ENCODE assay signal across 1 cellular context in genomic region chr17:48908047-48908843, GRCh38.
A peak's percentile ranks its signal among the peaks of the same experiment; 100 is the strongest.
TF ChIP-seq lines count a peak whose summit lies in the region.

UBE2Z (plus strand) TSS chr17:48908407; CDS start chr17:48908504, 97 bp downstream.

TF ChIP-seq in HepG2, 621 proteins besides CTCF, POLR2A, EP300 and RAD21 (continued from another document and continues in another):
- TF ChIP-seq ZHX1 (CRISPR knock-in tag; IDR thresholded peaks at IDR 0.05; ENCODE audit: low read depth), result peak; percentile 80; the same call in 1 of the 2 replicates
- TF ChIP-seq RFX3 (CRISPR knock-in tag; IDR thresholded peaks at IDR 0.05), result 0 out of 2 replicates have a peak, but pooled peaks have one; percentile 28
- TF ChIP-seq ZNF781 (CRISPR knock-in tag; IDR thresholded peaks at IDR 0.05; ENCODE audit: borderline replicate concordance, not compliant biosample characterization), result peak; percentile 8
- no peak for TF ChIP-seq EZH2 (conservative IDR thresholded peaks at IDR 0.05; ENCODE audit: low read depth, low read length)
- TF ChIP-seq ZNF281 (CRISPR knock-in tag; IDR thresholded peaks at IDR 0.05; ENCODE audit: borderline replicate concordance), result peak; percentile 85
- TF ChIP-seq CERS6 (CRISPR knock-in tag; IDR thresholded peaks at IDR 0.05), result no peak
- TF ChIP-seq ZNF296 (CRISPR knock-in tag; conservative IDR thresholded peaks at IDR 0.05), result 0 out of 2 replicates have a peak, but pooled peaks have one; percentile 64
- TF ChIP-seq ZNF629 (CRISPR knock-in tag; conservative IDR thresholded peaks at IDR 0.05), result peak; percentile 50
- 0 out of 2 replicates have a peak, but pooled peaks have one; percentile 38 for TF ChIP-seq ZNF256 (CRISPR knock-in tag; conservative IDR thresholded peaks at IDR 0.05)
- TF ChIP-seq ZNF136 (CRISPR knock-in tag; IDR thresholded peaks at IDR 0.05; ENCODE audit: low read depth), result peak; percentile 93; the same call in 1 of the 2 replicates
- TF ChIP-seq ISL2 (CRISPR knock-in tag; IDR thresholded peaks at IDR 0.05), result peak; percentile 72
- peak; percentile 93; the same call in 1 of the 2 replicates for TF ChIP-seq ZSCAN20 (CRISPR knock-in tag; IDR thresholded peaks at IDR 0.05; ENCODE audit: borderline replicate concordance)
- peak; percentile 66; the same call in 1 of the 2 replicates for TF ChIP-seq TGIF2 (CRISPR knock-in tag; IDR thresholded peaks at IDR 0.05)
- no peak for TF ChIP-seq ZNF496 (CRISPR knock-in tag; IDR thresholded peaks at IDR 0.05; ENCODE audit: insufficient replicate concordance)
- TF ChIP-seq ZNF652 (CRISPR knock-in tag; IDR thresholded peaks at IDR 0.05; ENCODE audit: borderline replicate concordance, low read depth), result peak; percentile 54; the same call in 1 of the 2 replicates
- TF ChIP-seq ZNF580 (CRISPR knock-in tag; IDR thresholded peaks at IDR 0.05; ENCODE audit: borderline replicate concordance, low read depth), result peak; percentile 91
- no peak for TF ChIP-seq AGO1 (IDR thresholded peaks at IDR 0.05; ENCODE audit: low read depth, low read length, poor library complexity, severe bottlenecking)
- TF ChIP-seq ZNF749 (CRISPR knock-in tag; IDR thresholded peaks at IDR 0.05; ENCODE audit: borderline replicate concordance), result no peak; the same call in 1 of the 2 replicates
- peak; percentile 89 for TF ChIP-seq ZMAT3 (CRISPR knock-in tag; conservative IDR thresholded peaks at IDR 0.05)
- TF ChIP-seq THRA (CRISPR knock-in tag; IDR thresholded peaks at IDR 0.05; ENCODE audit: borderline replicate concordance), result peak; percentile 71
- peak; percentile 36; the same call in 1 of the 2 replicates for TF ChIP-seq DPF2 (CRISPR knock-in tag; IDR thresholded peaks at IDR 0.05; ENCODE audit: borderline replicate concordance, low read depth)
- TF ChIP-seq KLF6 (CRISPR knock-in tag; IDR thresholded peaks at IDR 0.05), result peak; percentile 90
- TF ChIP-seq, protein P1, sequence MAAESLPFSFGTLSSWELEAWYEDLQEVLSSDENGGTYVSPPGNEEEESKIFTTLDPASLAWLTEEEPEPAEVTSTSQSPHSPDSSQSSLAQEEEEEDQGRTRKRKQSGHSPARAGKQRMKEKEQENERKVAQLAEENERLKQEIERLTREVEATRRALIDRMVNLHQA (CRISPR knock-in tag; IDR thresholded peaks at IDR 0.05), result no peak
- TF ChIP-seq ZNF441 (CRISPR knock-in tag; IDR thresholded peaks at IDR 0.05; ENCODE audit: borderline replicate concordance), result 0 out of 2 replicates have a peak, but pooled peaks have one; percentile 47
- peak; percentile 87; the same call in 1 of the 2 replicates for TF ChIP-seq AKAP8 (CRISPR knock-in tag; IDR thresholded peaks at IDR 0.05)
- no peak for TF ChIP-seq ZNF33A (CRISPR knock-in tag; IDR thresholded peaks at IDR 0.05; ENCODE audit: borderline replicate concordance)
- TF ChIP-seq, protein P2, sequence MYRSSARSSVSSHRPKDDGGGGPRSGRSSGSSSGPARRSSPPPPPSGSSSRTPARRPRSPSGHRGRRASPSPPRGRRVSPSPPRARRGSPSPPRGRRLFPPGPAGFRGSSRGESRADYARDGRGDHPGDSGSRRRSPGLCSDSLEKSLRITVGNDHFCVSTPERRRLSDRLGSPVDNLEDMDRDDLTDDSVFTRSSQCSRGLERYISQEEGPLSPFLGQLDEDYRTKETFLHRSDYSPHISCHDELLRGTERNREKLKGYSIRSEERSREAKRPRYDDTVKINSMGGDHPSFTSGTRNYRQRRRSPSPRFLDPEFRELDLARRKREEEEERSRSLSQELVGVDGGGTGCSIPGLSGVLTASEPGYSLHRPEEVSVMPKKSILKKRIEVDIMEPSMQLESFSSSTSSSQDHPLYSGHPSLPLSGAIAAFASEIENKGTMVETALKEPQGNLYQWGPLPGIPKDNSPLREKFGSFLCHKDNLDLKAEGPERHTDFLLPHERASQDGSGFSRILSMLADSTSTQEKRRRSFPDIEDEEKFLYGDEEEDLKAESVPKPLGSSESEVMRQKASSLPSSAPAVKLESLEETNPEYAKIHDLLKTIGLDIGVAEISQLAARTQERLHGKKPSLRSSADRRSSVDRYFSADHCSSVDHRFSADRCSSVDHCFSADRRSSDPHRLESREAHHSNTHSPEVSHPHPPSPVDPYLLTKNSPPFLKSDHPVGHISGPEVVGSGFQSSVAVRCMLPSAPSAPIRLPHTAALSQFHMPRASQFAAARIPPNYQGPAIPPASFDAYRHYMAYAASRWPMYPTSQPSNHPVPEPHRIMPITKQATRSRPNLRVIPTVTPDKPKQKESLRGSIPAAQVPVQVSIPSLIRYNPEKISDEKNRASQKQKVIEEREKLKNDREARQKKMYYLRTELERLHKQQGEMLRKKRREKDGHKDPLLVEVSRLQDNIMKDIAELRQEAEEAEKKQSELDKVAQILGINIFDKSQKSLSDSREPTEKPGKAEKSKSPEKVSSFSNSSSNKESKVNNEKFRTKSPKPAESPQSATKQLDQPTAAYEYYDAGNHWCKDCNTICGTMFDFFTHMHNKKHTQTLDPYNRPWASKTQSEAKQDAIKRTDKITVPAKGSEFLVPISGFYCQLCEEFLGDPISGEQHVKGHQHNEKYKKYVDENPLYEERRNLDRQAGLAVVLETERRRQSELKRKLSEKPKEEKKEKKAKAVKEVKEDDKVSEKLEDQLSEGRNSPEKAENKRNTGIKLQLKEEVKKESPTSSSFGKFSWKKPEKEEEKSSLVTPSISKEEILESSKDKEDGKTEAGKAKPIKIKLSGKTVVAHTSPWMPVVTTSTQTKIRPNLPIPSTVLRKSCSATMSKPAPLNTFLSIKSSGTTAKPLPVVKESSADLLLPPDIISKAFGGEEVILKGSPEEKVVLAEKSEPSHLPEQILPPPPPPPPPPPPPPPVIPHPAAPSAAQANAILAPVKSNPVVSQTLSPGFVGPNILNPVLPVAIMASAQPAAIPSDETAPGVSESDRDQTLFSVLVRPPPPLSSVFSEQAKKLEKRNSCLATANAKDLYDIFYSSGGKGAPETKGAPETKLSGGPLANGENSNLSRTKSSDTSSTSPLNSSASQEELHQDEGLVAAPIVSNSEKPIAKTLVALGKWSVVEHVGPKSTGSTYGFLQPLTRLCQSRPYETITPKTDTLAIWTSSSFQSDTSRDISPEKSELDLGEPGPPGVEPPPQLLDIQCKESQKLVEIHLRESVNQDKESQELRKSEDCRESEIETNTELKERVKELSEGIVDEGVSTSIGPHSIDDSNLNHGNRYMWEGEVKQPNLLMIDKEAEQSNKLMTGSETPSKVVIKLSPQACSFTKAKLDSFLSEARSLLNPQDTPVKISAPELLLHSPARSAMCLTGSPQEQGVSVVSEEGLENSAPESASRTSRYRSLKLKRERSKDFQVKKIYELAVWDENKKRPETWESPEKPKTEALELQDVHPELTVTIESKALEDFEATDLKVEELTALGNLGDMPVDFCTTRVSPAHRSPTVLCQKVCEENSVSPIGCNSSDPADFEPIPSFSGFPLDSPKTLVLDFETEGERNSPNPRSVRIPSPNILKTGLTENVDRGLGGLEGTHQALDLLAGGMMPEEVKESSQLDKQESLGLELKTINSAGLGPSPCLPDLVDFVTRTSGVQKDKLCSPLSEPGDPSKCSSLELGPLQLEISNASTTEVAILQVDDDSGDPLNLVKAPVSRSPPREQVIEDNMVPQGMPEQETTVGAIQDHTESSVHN (CRISPR knock-in tag; IDR thresholded peaks at IDR 0.05), result peak; percentile 97
- no peak; the same call in 1 of the 2 replicates for TF ChIP-seq ZNF121 (CRISPR knock-in tag; IDR thresholded peaks at IDR 0.05)
- TF ChIP-seq, protein P3, sequence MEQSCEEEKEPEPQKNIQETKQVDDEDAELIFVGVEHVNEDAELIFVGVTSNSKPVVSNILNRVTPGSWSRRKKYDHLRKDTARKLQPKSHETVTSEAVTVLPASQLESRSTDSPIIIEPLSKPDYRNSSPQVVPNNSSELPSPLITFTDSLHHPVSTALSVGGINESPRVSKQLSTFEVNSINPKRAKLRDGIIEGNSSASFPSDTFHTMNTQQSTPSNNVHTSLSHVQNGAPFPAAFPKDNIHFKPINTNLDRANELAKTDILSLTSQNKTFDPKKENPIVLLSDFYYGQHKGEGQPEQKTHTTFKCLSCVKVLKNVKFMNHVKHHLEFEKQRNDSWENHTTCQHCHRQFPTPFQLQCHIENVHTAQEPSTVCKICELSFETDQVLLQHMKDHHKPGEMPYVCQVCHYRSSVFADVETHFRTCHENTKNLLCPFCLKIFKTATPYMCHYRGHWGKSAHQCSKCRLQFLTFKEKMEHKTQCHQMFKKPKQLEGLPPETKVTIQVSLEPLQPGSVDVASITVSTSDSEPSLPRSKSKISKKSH (CRISPR knock-in tag; IDR thresholded peaks at IDR 0.05; ENCODE audit: borderline replicate concordance), result peak; percentile 83; the same call in 1 of the 2 replicates
- TF ChIP-seq ZNF468 (CRISPR knock-in tag; IDR thresholded peaks at IDR 0.05), result no peak
- TF ChIP-seq, protein P4, sequence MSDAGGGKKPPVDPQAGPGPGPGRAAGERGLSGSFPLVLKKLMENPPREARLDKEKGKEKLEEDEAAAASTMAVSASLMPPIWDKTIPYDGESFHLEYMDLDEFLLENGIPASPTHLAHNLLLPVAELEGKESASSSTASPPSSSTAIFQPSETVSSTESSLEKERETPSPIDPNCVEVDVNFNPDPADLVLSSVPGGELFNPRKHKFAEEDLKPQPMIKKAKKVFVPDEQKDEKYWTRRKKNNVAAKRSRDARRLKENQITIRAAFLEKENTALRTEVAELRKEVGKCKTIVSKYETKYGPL (CRISPR knock-in tag; IDR thresholded peaks at IDR 0.05), result 0 out of 2 replicates have a peak, but pooled peaks have one; percentile 39
- TF ChIP-seq SP5 (CRISPR knock-in tag; IDR thresholded peaks at IDR 0.05; ENCODE audit: borderline replicate concordance, low read depth), result peak; percentile 94
- 0 out of 2 replicates have a peak, but pooled peaks have one; percentile 1 for TF ChIP-seq HNF4G (IDR thresholded peaks at IDR 0.05; ENCODE audit: borderline replicate concordance, low read depth, low read length)
- peak; percentile 20; the same call in 1 of the 2 replicates for TF ChIP-seq HNF4G (CRISPR knock-in tag; IDR thresholded peaks at IDR 0.05; ENCODE audit: borderline replicate concordance, low read depth)
- TF ChIP-seq ZNF432 (CRISPR knock-in tag; IDR thresholded peaks at IDR 0.05; ENCODE audit: borderline replicate concordance), result no peak
- no peak for TF ChIP-seq REXO4 (CRISPR knock-in tag; IDR thresholded peaks at IDR 0.05; ENCODE audit: borderline replicate concordance)
- no peak for TF ChIP-seq ZNF703 (CRISPR knock-in tag; IDR thresholded peaks at IDR 0.05; ENCODE audit: borderline replicate concordance)
- peak; percentile 88 for TF ChIP-seq TBX2 (CRISPR knock-in tag; IDR thresholded peaks at IDR 0.05; ENCODE audit: borderline replicate concordance)
- 0 out of 2 replicates have a peak, but pooled peaks have one; percentile 60 for TF ChIP-seq ZNF670 (CRISPR knock-in tag; IDR thresholded peaks at IDR 0.05; ENCODE audit: borderline replicate concordance)
- peak; percentile 82 for TF ChIP-seq MED1 (CRISPR knock-in tag; IDR thresholded peaks at IDR 0.05)
